In genomic region chr13:113789167-113789566, GRCh38 we compare ENCODE assay signal across 1 cellular context.
A peak's percentile ranks its signal among the peaks of the same experiment; 100 is the strongest.
TF ChIP-seq lines count a peak whose summit lies in the region.

No MANE protein-coding gene starts in this region.

TF ChIP-seq in K562, 482 proteins besides CTCF, POLR2A, EP300 and RAD21 (continued from another document):
- TF ChIP-seq CTCFL (IDR thresholded peaks at IDR 0.05; ENCODE audit: borderline replicate concordance, insufficient read depth, low read depth, low read length, poor library complexity, severe bottlenecking) = no peak
- peak; percentile 38 to 57; a peak in 3 of 4 replicates for TF ChIP-seq NRF1 (conservative IDR thresholded peaks at IDR 0.05 in 1 of 2, IDR thresholded peaks at IDR 0.05 in 1 of 2)
- TF ChIP-seq BRD9 (IDR thresholded peaks at IDR 0.05; ENCODE audit: low read depth, partially characterized antibody) = no peak
- TF ChIP-seq ZNF280B (CRISPR knock-in tag; IDR thresholded peaks at IDR 0.05) = no peak
- TF ChIP-seq TOE1 (IDR thresholded peaks at IDR 0.05; ENCODE audit: borderline replicate concordance) = no peak
- no peak for TF ChIP-seq TOE1 (CRISPR knock-in tag; IDR thresholded peaks at IDR 0.05; ENCODE audit: borderline replicate concordance, low read depth)
- no peak for TF ChIP-seq BDP1 (IDR thresholded peaks at IDR 0.05; ENCODE audit: insufficient read depth, insufficient read length)
